1 cellular context compared by ENCODE assay signal in the genomic region with DNA sequence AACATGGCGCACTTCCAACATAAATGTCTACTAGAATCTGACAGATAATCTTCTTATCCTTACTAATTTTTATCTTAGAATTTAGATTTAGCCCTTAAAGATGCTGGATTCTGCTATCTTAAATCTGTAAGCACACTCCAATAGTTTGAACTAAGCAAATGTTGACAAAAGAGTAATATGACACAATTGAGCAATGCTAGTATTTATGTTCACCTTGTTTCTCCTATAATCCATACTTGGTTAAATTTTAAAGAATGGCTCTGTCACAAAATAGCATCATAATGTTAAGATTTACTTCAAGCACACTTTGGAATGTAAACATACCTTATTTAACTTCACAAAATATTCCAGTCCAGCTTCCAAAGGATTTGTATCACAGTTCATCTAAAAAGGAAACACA.
A peak's percentile ranks its signal among the peaks of the same experiment; 100 is the strongest.
TF ChIP-seq lines count a peak whose summit lies in the region.

No MANE protein-coding gene starts in this region.

TF ChIP-seq in HepG2, 621 proteins besides CTCF, POLR2A, EP300 and RAD21 (continued from another document and continues in another):
- TF ChIP-seq, protein P1, sequence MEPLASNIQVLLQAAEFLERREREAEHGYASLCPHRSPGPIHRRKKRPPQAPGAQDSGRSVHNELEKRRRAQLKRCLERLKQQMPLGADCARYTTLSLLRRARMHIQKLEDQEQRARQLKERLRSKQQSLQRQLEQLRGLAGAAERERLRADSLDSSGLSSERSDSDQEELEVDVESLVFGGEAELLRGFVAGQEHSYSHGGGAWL (CRISPR knock-in tag; IDR thresholded peaks at IDR 0.05) = no peak
- TF ChIP-seq ZNF274 (CRISPR knock-in tag; IDR thresholded peaks at IDR 0.05) = no peak
- no peak for TF ChIP-seq GLI4 (CRISPR knock-in tag; IDR thresholded peaks at IDR 0.05; ENCODE audit: borderline replicate concordance)
- TF ChIP-seq, protein P2, sequence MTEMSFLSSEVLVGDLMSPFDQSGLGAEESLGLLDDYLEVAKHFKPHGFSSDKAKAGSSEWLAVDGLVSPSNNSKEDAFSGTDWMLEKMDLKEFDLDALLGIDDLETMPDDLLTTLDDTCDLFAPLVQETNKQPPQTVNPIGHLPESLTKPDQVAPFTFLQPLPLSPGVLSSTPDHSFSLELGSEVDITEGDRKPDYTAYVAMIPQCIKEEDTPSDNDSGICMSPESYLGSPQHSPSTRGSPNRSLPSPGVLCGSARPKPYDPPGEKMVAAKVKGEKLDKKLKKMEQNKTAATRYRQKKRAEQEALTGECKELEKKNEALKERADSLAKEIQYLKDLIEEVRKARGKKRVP (CRISPR knock-in tag; IDR thresholded peaks at IDR 0.05) = 0 out of 4 replicates have a peak, but pooled peaks of 1 of the 2 experiments have one; percentile 6
- TF ChIP-seq, protein P3, sequence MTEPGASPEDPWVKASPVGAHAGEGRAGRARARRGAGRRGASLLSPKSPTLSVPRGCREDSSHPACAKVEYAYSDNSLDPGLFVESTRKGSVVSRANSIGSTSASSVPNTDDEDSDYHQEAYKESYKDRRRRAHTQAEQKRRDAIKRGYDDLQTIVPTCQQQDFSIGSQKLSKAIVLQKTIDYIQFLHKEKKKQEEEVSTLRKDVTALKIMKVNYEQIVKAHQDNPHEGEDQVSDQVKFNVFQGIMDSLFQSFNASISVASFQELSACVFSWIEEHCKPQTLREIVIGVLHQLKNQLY (CRISPR knock-in tag; IDR thresholded peaks at IDR 0.05) = peak; percentile 67
- TF ChIP-seq, protein P4, sequence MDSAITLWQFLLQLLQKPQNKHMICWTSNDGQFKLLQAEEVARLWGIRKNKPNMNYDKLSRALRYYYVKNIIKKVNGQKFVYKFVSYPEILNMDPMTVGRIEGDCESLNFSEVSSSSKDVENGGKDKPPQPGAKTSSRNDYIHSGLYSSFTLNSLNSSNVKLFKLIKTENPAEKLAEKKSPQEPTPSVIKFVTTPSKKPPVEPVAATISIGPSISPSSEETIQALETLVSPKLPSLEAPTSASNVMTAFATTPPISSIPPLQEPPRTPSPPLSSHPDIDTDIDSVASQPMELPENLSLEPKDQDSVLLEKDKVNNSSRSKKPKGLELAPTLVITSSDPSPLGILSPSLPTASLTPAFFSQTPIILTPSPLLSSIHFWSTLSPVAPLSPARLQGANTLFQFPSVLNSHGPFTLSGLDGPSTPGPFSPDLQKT (CRISPR knock-in tag; IDR thresholded peaks at IDR 0.05; ENCODE audit: borderline replicate concordance) = no peak
- TF ChIP-seq YEATS4 (CRISPR knock-in tag; IDR thresholded peaks at IDR 0.05; ENCODE audit: borderline replicate concordance) = no peak
- TF ChIP-seq MAFG (CRISPR knock-in tag; IDR thresholded peaks at IDR 0.05) = no peak
- no peak for TF ChIP-seq ZNF839 (CRISPR knock-in tag; IDR thresholded peaks at IDR 0.05; ENCODE audit: borderline replicate concordance)
- no peak for TF ChIP-seq ZMYM2 (CRISPR knock-in tag; IDR thresholded peaks at IDR 0.05)
- no peak for TF ChIP-seq ZNF496 (CRISPR knock-in tag; IDR thresholded peaks at IDR 0.05; ENCODE audit: insufficient replicate concordance)
- no peak for TF ChIP-seq KLF6 (CRISPR knock-in tag; IDR thresholded peaks at IDR 0.05)
- TF ChIP-seq ZNF292 (CRISPR knock-in tag; IDR thresholded peaks at IDR 0.05; ENCODE audit: borderline replicate concordance, low read depth) = no peak
- TF ChIP-seq SCMH1 (CRISPR knock-in tag; IDR thresholded peaks at IDR 0.05; ENCODE audit: borderline replicate concordance) = no peak
- TF ChIP-seq GFI1 (CRISPR knock-in tag; IDR thresholded peaks at IDR 0.05; ENCODE audit: borderline replicate concordance) = peak; percentile 95
- TF ChIP-seq, protein P5, sequence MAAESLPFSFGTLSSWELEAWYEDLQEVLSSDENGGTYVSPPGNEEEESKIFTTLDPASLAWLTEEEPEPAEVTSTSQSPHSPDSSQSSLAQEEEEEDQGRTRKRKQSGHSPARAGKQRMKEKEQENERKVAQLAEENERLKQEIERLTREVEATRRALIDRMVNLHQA (CRISPR knock-in tag; IDR thresholded peaks at IDR 0.05) = no peak
- peak; percentile 89; the same call in 1 of the 2 replicates for TF ChIP-seq FOXJ3 (CRISPR knock-in tag; IDR thresholded peaks at IDR 0.05; ENCODE audit: borderline replicate concordance)
- TF ChIP-seq, protein P6, sequence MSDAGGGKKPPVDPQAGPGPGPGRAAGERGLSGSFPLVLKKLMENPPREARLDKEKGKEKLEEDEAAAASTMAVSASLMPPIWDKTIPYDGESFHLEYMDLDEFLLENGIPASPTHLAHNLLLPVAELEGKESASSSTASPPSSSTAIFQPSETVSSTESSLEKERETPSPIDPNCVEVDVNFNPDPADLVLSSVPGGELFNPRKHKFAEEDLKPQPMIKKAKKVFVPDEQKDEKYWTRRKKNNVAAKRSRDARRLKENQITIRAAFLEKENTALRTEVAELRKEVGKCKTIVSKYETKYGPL (CRISPR knock-in tag; IDR thresholded peaks at IDR 0.05) = no peak
- no peak for TF ChIP-seq ZNF775 (CRISPR knock-in tag; IDR thresholded peaks at IDR 0.05; ENCODE audit: borderline replicate concordance)
- peak; percentile 80 for TF ChIP-seq SOX5 (CRISPR knock-in tag; IDR thresholded peaks at IDR 0.05; ENCODE audit: borderline replicate concordance)
- TF ChIP-seq ZNF256 (CRISPR knock-in tag; conservative IDR thresholded peaks at IDR 0.05) = no peak
- TF ChIP-seq GATAD2A (CRISPR knock-in tag; IDR thresholded peaks at IDR 0.05) = peak; percentile 91
- TF ChIP-seq POLR2AphosphoS2 (IDR thresholded peaks at IDR 0.05; ENCODE audit: low read depth, low read length) = no peak
- TF ChIP-seq GZF1 (CRISPR knock-in tag; IDR thresholded peaks at IDR 0.05) = no peak
- TF ChIP-seq, protein P7, sequence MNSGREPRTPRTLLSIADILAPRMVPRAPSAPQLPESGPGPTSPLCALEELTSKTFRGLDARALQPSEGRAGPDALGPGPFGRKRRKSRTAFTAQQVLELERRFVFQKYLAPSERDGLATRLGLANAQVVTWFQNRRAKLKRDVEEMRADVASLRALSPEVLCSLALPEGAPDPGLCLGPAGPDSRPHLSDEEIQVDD (CRISPR knock-in tag; IDR thresholded peaks at IDR 0.05; ENCODE audit: borderline replicate concordance) = no peak
- no peak for TF ChIP-seq ZNF607 (CRISPR knock-in tag; IDR thresholded peaks at IDR 0.05; ENCODE audit: borderline replicate concordance)
- TF ChIP-seq, protein P8, sequence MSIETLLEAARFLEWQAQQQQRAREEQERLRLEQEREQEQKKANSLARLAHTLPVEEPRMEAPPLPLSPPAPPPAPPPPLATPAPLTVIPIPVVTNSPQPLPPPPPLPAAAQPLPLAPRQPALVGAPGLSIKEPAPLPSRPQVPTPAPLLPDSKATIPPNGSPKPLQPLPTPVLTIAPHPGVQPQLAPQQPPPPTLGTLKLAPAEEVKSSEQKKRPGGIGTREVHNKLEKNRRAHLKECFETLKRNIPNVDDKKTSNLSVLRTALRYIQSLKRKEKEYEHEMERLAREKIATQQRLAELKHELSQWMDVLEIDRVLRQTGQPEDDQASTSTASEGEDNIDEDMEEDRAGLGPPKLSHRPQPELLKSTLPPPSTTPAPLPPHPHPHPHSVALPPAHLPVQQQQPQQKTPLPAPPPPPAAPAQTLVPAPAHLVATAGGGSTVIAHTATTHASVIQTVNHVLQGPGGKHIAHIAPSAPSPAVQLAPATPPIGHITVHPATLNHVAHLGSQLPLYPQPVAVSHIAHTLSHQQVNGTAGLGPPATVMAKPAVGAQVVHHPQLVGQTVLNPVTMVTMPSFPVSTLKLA (IDR thresholded peaks at IDR 0.05) = no peak
- no peak for TF ChIP-seq HNRNPH1 (optimal IDR thresholded peaks at IDR 0.05; ENCODE audit: low read depth, low read length)
- no peak for TF ChIP-seq ATAD3A (CRISPR knock-in tag; IDR thresholded peaks at IDR 0.05)
- no peak for TF ChIP-seq ZNF557 (CRISPR knock-in tag; IDR thresholded peaks at IDR 0.05)
- TF ChIP-seq, protein P9, sequence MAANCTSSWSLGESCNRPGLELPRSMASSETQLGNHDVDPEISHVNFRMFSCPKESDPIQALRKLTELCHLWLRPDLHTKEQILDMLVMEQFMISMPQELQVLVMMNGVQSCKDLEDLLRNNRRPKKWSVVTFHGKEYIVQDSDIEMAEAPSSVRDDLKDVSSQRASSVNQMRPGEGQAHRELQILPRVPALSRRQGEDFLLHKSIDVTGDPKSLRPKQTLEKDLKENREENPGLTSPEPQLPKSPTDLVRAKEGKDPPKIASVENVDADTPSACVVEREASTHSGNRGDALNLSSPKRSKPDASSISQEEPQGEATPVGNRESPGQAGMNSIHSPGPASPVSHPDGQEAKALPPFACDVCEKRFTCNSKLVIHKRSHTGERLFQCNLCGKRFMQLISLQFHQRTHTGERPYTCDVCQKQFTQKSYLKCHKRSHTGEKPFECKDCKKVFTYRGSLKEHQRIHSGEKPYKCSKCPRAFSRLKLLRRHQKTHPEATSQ (CRISPR knock-in tag; IDR thresholded peaks at IDR 0.05; ENCODE audit: borderline replicate concordance) = no peak
- no peak for TF ChIP-seq MIER2 (CRISPR knock-in tag; IDR thresholded peaks at IDR 0.05)
- TF ChIP-seq, protein P10, sequence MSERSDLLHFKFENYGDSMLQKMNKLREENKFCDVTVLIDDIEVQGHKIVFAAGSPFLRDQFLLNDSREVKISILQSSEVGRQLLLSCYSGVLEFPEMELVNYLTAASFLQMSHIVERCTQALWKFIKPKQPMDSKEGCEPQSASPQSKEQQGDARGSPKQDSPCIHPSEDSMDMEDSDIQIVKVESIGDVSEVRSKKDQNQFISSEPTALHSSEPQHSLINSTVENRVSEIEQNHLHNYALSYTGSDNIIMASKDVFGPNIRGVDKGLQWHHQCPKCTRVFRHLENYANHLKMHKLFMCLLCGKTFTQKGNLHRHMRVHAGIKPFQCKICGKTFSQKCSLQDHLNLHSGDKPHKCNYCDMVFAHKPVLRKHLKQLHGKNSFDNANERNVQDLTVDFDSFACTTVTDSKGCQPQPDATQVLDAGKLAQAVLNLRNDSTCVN (CRISPR knock-in tag; IDR thresholded peaks at IDR 0.05; ENCODE audit: borderline replicate concordance) = no peak
- TF ChIP-seq ZNF44 (CRISPR knock-in tag; IDR thresholded peaks at IDR 0.05) = no peak
- TF ChIP-seq MED13 (CRISPR knock-in tag; IDR thresholded peaks at IDR 0.05) = no peak
- no peak for TF ChIP-seq ZNF790 (CRISPR knock-in tag; IDR thresholded peaks at IDR 0.05; ENCODE audit: borderline replicate concordance)
- TF ChIP-seq RFX3 (CRISPR knock-in tag; IDR thresholded peaks at IDR 0.05) = no peak
- peak; percentile 91 for TF ChIP-seq SIX4 (CRISPR knock-in tag; IDR thresholded peaks at IDR 0.05)
- TF ChIP-seq, protein P11, sequence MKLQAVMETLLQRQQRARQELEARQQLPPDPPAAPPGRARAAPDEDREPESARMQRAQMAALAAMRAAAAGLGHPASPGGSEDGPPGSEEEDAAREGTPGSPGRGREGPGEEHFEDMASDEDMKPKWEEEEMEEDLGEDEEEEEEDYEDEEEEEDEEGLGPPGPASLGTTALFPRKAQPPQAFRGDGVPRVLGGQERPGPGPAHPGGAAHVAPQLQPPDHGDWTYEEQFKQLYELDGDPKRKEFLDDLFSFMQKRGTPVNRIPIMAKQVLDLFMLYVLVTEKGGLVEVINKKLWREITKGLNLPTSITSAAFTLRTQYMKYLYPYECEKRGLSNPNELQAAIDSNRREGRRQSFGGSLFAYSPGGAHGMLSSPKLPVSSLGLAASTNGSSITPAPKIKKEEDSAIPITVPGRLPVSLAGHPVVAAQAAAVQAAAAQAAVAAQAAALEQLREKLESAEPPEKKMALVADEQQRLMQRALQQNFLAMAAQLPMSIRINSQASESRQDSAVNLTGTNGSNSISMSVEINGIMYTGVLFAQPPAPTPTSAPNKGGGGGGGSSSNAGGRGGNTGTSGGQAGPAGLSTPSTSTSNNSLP (IDR thresholded peaks at IDR 0.05; ENCODE audit: low read depth, low read length) = peak; percentile 24; the same call in 1 of the 2 replicates
- TF ChIP-seq KAT7 (CRISPR knock-in tag; IDR thresholded peaks at IDR 0.05; ENCODE audit: borderline replicate concordance) = no peak
- no peak for TF ChIP-seq XRCC5 (optimal IDR thresholded peaks at IDR 0.05; ENCODE audit: low read length)
- TF ChIP-seq, protein P12, sequence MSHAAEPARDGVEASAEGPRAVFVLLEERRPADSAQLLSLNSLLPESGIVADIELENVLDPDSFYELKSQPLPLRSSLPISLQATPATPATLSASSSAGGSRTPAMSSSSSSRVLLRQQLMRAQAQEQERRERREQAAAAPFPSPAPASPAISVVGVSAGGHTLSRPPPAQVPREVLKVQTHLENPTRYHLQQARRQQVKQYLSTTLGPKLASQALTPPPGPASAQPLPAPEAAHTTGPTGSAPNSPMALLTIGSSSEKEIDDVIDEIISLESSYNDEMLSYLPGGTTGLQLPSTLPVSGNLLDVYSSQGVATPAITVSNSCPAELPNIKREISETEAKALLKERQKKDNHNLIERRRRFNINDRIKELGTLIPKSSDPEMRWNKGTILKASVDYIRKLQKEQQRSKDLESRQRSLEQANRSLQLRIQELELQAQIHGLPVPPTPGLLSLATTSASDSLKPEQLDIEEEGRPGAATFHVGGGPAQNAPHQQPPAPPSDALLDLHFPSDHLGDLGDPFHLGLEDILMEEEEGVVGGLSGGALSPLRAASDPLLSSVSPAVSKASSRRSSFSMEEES (CRISPR knock-in tag; IDR thresholded peaks at IDR 0.05) = no peak
- peak; percentile 52; the same call in 1 of the 2 replicates for TF ChIP-seq ONECUT2 (CRISPR knock-in tag; IDR thresholded peaks at IDR 0.05)
- no peak for TF ChIP-seq ZNF883 (CRISPR knock-in tag; IDR thresholded peaks at IDR 0.05; ENCODE audit: not compliant biosample characterization)
- TF ChIP-seq ADNP (CRISPR knock-in tag; IDR thresholded peaks at IDR 0.05) = no peak
- TF ChIP-seq HMG20B (CRISPR knock-in tag; conservative IDR thresholded peaks at IDR 0.05) = no peak
- TF ChIP-seq, protein P13, sequence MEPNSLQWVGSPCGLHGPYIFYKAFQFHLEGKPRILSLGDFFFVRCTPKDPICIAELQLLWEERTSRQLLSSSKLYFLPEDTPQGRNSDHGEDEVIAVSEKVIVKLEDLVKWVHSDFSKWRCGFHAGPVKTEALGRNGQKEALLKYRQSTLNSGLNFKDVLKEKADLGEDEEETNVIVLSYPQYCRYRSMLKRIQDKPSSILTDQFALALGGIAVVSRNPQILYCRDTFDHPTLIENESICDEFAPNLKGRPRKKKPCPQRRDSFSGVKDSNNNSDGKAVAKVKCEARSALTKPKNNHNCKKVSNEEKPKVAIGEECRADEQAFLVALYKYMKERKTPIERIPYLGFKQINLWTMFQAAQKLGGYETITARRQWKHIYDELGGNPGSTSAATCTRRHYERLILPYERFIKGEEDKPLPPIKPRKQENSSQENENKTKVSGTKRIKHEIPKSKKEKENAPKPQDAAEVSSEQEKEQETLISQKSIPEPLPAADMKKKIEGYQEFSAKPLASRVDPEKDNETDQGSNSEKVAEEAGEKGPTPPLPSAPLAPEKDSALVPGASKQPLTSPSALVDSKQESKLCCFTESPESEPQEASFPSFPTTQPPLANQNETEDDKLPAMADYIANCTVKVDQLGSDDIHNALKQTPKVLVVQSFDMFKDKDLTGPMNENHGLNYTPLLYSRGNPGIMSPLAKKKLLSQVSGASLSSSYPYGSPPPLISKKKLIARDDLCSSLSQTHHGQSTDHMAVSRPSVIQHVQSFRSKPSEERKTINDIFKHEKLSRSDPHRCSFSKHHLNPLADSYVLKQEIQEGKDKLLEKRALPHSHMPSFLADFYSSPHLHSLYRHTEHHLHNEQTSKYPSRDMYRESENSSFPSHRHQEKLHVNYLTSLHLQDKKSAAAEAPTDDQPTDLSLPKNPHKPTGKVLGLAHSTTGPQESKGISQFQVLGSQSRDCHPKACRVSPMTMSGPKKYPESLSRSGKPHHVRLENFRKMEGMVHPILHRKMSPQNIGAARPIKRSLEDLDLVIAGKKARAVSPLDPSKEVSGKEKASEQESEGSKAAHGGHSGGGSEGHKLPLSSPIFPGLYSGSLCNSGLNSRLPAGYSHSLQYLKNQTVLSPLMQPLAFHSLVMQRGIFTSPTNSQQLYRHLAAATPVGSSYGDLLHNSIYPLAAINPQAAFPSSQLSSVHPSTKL (CRISPR knock-in tag; IDR thresholded peaks at IDR 0.05) = peak; percentile 96
- TF ChIP-seq SIN3A (IDR thresholded peaks at IDR 0.05; ENCODE audit: borderline replicate concordance, low read depth, low read length) = no peak
- no peak for TF ChIP-seq STAG1 (CRISPR knock-in tag; IDR thresholded peaks at IDR 0.05)
- TF ChIP-seq GPN1 (CRISPR knock-in tag; IDR thresholded peaks at IDR 0.05; ENCODE audit: borderline replicate concordance) = no peak
